ENCODE assay signal across 14 cellular contexts in genomic region chr13:79525458-79525857, GRCh38. TPM values are rescaled to one million over a fixed set of nuclear protein-coding genes. Genes with fewer than 3 reads are reported as not detected.
DNase-seq lines count a peak whose midpoint lies in the region; ATAC-seq and TF ChIP-seq lines count a peak whose summit lies in the region.
"Had no signal": no experiment of that assay in that cellular context is flagged by ENCODE, and none has a peak within 500 bp of the region (broad histone marks: within the 10 kb centered on the region; RNA-seq: fewer than 3 reads in every experiment).

No MANE protein-coding gene starts in this region.

- TF ChIP-seq CTCF in fibroblast of pulmonary artery (IDR thresholded peaks at IDR 0.05; ENCODE audit: low read length, missing control alignments) (no peak), MM.1S (IDR thresholded peaks at IDR 0.05; ENCODE audit: low read length) (no peak)

- H3K27ac Mint-ChIP-seq in immature natural killer cell = no peak overlapping the region
- H3K27ac Mint-ChIP-seq: IgD-negative memory B cell; naive thymus-derived CD8-positive, alpha-beta T cell had no signal

- no peaks in the 10 kb centered on the region for H3K36me3 ChIP-seq in HAP-1 (replicated peaks)
- H3K36me3 ChIP-seq in MM.1S (replicated peaks; ENCODE audit: insufficient read depth, low read length) = 0 out of 2 replicates have a peak, but pooled peaks cover 5% of the 10 kb centered on the region

- DNase-seq in left ventricle myocardium superior (no peak), cardiac septum (ENCODE audit: low spot score) (no peak), RPMI7951 (ENCODE audit: low read depth) (peak; percentile 49), fibroblast of pulmonary artery (ENCODE audit: low read depth) (peak; percentile 59), NCI-H1436 (lab: John Stamatoyannopoulos, UW) (no peak), HAP-1 (ENCODE audit: low spot score in 2 of 2) (no peak), immature natural killer cell (no peak), MM.1S (no peak)
- DNase-seq: cerebellar nuclear complex; naive thymus-derived CD8-positive, alpha-beta T cell; NCI-H446 treated with DMSO at 0.1 percent for 48 hours; SHP77 treated with DMSO at 0.1 percent for 48 hours; small intestine had no signal

- no peaks in the 10 kb centered on the region for H3K79me2 ChIP-seq in MM.1S (ENCODE audit: low read length)

- no peak overlapping the region for H3K4me2 ChIP-seq in MM.1S (ENCODE audit: low read depth, low read length)

- no peaks in the 10 kb centered on the region for H4K20me1 ChIP-seq in MM.1S (ENCODE audit: insufficient read depth, low read length)

- peaks cover 0 to 6% (median 2%) of the 10 kb centered on the region in 3 donors for H3K36me3 Mint-ChIP-seq in immature natural killer cell
- H3K36me3 Mint-ChIP-seq: IgD-negative memory B cell had no signal

- no peak overlapping the region for H3K4me3 ChIP-seq in fibroblast of pulmonary artery (replicated peaks; ENCODE audit: low read depth, low read length)
- no peak overlapping the region for H3K4me3 ChIP-seq in HAP-1
- no peak overlapping the region for H3K4me3 ChIP-seq in MM.1S (ENCODE audit: low read length)

- no peak overlapping the region for H3K4me3 Mint-ChIP-seq in immature natural killer cell
- H3K4me3 Mint-ChIP-seq: IgD-negative memory B cell; naive thymus-derived CD8-positive, alpha-beta T cell had no signal

- in situ Hi-C loops in HAP-1 (cut with MboI; ENCODE audit: low sequenced_read_pairs) = no loop called here

- intact Hi-C loops in left ventricle myocardium superior (cut with micrococcal nuclease) = no loop called here
- intact Hi-C loops in cardiac septum (cut with DNase I) = loop anchor here (5.0 kb wide), 1 partner anchor 33 kb away; no protein-coding TSS in a partner anchor

- H3K9me3 ChIP-seq in HAP-1 = no peaks in the 10 kb centered on the region
- H3K9me3 ChIP-seq in MM.1S (replicated peaks; ENCODE audit: insufficient read depth, low read length) = no peaks in the 10 kb centered on the region

- H3K4me1 ChIP-seq in HAP-1 = no peaks in the 10 kb centered on the region
- peaks cover 8% of the 10 kb centered on the region; the same call in 1 of the 2 replicates for H3K4me1 ChIP-seq in MM.1S (ENCODE audit: low read length)

- H3K27me3 Mint-ChIP-seq in immature natural killer cell (ENCODE audit: low read depth in 3 of 3) = peaks cover 0 to 5% (median 0%) of the 10 kb centered on the region in 3 donors
- H3K27me3 Mint-ChIP-seq: IgD-negative memory B cell; naive thymus-derived CD8-positive, alpha-beta T cell had no signal

- H3K9me2 ChIP-seq in MM.1S (replicated peaks; ENCODE audit: insufficient read depth, low read length) = no peaks in the 10 kb centered on the region

- peak; percentile 40 for ATAC-seq in left ventricle myocardium superior
- ATAC-seq: naive thymus-derived CD8-positive, alpha-beta T cell had no signal

- H3K9me3 Mint-ChIP-seq in immature natural killer cell = peaks cover 0 to 3% (median 0%) of the 10 kb centered on the region in 6 donors
- H3K9me3 Mint-ChIP-seq: IgD-negative memory B cell; naive thymus-derived CD8-positive, alpha-beta T cell had no signal

- peaks cover 3% of the 10 kb centered on the region; the same call in 1 of the 2 replicates for H3F3A ChIP-seq in MM.1S (ENCODE audit: insufficient read depth, low read length)

- H3K27me3 ChIP-seq in HAP-1 (ENCODE audit: low read depth) (no peaks in the 10 kb centered on the region), MM.1S (replicated peaks; ENCODE audit: insufficient read depth, low read length) (no peaks in the 10 kb centered on the region)

- H3K27ac ChIP-seq in MM.1S (ENCODE audit: low read length) = no peak overlapping the region

- peaks cover 9 to 12% of the 10 kb centered on the region in 2 donors for H3K4me1 Mint-ChIP-seq in immature natural killer cell
- H3K4me1 Mint-ChIP-seq: IgD-negative memory B cell had no signal

- no peak overlapping the region for H2AFZ ChIP-seq in MM.1S (ENCODE audit: low read length)

- no peak overlapping the region for H3K9ac ChIP-seq in MM.1S (ENCODE audit: low read length)

RNA-seq across cellular contexts. Expression of gene NDFIP2, which starts 44.5 kb away (rescaled TPM):
- 46.3 TPM for total RNA-seq in left ventricle myocardium superior
- 26.9 TPM for total RNA-seq in cardiac septum
- 30.1 and 51.2 TPM in 2 replicates for total RNA-seq in RPMI7951 (2014; rRNA removed; shearing (Covaris generic))
- 1 to 10 TPM; 2.6 to 6.1 (median 5.6) TPM for polyA plus RNA-seq in immature natural killer cell
- polyA plus RNA-seq: IgD-negative memory B cell had no signal

Comparison
In these comparisons a context has a peak if more than half of its experiments do, and no peak if none do; other contexts are left out.
1. DNase-seq: peak in RPMI7951 (single experiment) and fibroblast of pulmonary artery (single experiment); none in left ventricle myocardium superior (single experiment), cardiac septum (single experiment), NCI-H1436 (single experiment), HAP-1 (0 of 2), immature natural killer cell (0 of 3) and MM.1S (single experiment).